ENCODE assay signal across 10 cellular contexts in the genomic region with DNA sequence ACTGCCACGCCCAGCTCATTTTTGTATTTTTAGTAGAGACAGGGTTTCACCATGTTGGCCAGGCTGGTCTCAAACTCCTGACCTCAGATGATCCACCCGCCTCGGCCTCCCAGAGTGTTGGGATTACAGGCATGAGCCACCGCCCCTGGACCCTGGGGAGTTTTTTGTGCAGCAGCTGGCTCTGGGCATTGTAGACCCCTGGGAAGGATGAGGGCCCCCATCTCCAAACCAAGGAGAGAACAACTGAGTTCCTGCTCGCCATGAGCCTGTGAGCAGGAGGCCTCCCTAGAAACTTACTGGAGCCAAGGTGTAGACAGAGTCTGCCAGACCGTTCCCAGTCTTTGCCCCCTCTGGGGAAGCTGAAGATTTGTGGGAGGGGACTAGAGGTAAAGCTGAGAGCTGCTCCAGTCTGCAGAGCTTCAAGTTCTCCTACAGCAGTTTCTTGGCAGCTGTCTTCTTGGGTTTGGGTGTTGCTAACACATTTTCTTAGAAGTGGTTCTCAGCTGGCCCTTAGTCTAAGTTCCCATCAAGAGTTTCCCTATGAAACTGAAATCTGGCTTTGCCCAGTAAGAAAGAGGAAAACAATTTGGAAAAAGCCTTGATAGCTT.
"Had no signal": no experiment of that assay in that cellular context is flagged by ENCODE, and none has a peak within 500 bp of the region (broad histone marks: within the 10 kb centered on the region; RNA-seq: fewer than 3 reads in every experiment).

No MANE protein-coding gene starts in this region.

- FAIRE-seq: endothelial cell of umbilical vein, keratinocyte had no signal

- DNase-seq: activated CD4-positive, alpha-beta T cell treated with anti-CD3 and anti-CD28 coated beads for 48 hours; activated CD8-positive, alpha-beta T cell treated with anti-CD3 and anti-CD28 coated beads, Interleukin-2, amount 10 ng/mL, durations not matched to agents 7 days and 5 days; activated naive CD4-positive, alpha-beta T cell; foreskin melanocyte; upper lobe of right lung had no signal

- H3K9me3 ChIP-seq: upper lobe of right lung had no signal

- H3K4me3 Mint-ChIP-seq: activated CD8-positive, alpha-beta T cell treated with anti-CD3 and anti-CD28 coated beads, Interleukin-2, amount 10 ng/mL, durations not matched to agents 7 days and 5 days; activated T-helper 1 cell treated with anti-CD3 and anti-CD28 coated beads, Interleukin-12 subunit alpha, Interleukin-12 subunit beta, Interleukin-2, Interleukin-4 antibody, amounts not matched to agents 30 ng/mL and 10 ng/mL and 1 ng/mL, durations not matched to agents 14 hours and 24 hours and 36 hours had no signal

- H3K4me3 ChIP-seq: skin epidermis, upper lobe of right lung had no signal

- H3K27ac Mint-ChIP-seq: activated CD8-positive, alpha-beta T cell treated with anti-CD3 and anti-CD28 coated beads, Interleukin-2, amount 10 ng/mL, durations not matched to agents 7 days and 5 days; activated T-helper 1 cell treated with anti-CD3 and anti-CD28 coated beads, Interleukin-12 subunit alpha, Interleukin-12 subunit beta, Interleukin-2, Interleukin-4 antibody, amounts not matched to agents 30 ng/mL and 10 ng/mL and 1 ng/mL, durations not matched to agents 14 hours and 24 hours and 36 hours had no signal

- H3K27me3 ChIP-seq: upper lobe of right lung had no signal

- H3K27ac ChIP-seq: upper lobe of right lung had no signal

- ATAC-seq: activated CD8-positive, alpha-beta T cell treated with anti-CD3 and anti-CD28 coated beads, Interleukin-2, amount 10 ng/mL, durations not matched to agents 7 days and 5 days; SK-N-SH treated with all-trans-retinoic acid at 6 μM for 48 hours; upper lobe of right lung had no signal

- H3K9me3 Mint-ChIP-seq: activated T-helper 1 cell treated with anti-CD3 and anti-CD28 coated beads, Interleukin-12 subunit alpha, Interleukin-12 subunit beta, Interleukin-2, Interleukin-4 antibody, amounts not matched to agents 30 ng/mL and 10 ng/mL and 1 ng/mL, durations not matched to agents 14 hours and 24 hours and 36 hours had no signal
